Comparison of ENCODE assay signal across 19 cellular contexts in genomic region chr5:167912944-167913343, GRCh38.
DNase-seq lines count a peak whose midpoint lies in the region; TF ChIP-seq lines count a peak whose summit lies in the region.
"Had no signal": no experiment of that assay in that cellular context is flagged by ENCODE, and none has a peak within 500 bp of the region (broad histone marks: within the 10 kb centered on the region; RNA-seq: fewer than 3 reads in every experiment).

No MANE protein-coding gene starts in this region.

- H3K4ac ChIP-seq in mesendoderm (ENCODE audit: low read depth, low read length): no peak overlapping the region

- H3K79me2 ChIP-seq in fibroblast of lung (ENCODE audit: control insufficient read depth, insufficient read depth, low read length): no peaks in the 10 kb centered on the region
- no peaks in the 10 kb centered on the region for H3K79me2 ChIP-seq in mesendoderm (ENCODE audit: control insufficient read depth, insufficient read depth, low read length)

- no peak overlapping the region for H2AK5ac ChIP-seq in mesendoderm (ENCODE audit: low read length)

- H3K18ac ChIP-seq in mesendoderm (ENCODE audit: low read length): no peak overlapping the region

- no CpG with 5 or more reads among the region's 3 CpGs for WGBS in mesendoderm (ENCODE audit: extremely low coverage, insufficient coverage, low lambda C conversion rate)

- H3K27me3 ChIP-seq in fibroblast of lung (ENCODE audit: control insufficient read depth, insufficient read depth, low read length): no peaks in the 10 kb centered on the region
- no peaks in the 10 kb centered on the region for H3K27me3 ChIP-seq in mesendoderm (ENCODE audit: insufficient read depth, low read length, poor library complexity)

- H2AFZ ChIP-seq in fibroblast of lung (ENCODE audit: low read length): no peak overlapping the region
- H2AFZ ChIP-seq: PC-9 had no signal

- H3K36me3 ChIP-seq in fibroblast of lung (ENCODE audit: control insufficient read depth, insufficient read depth, low read length): no peaks in the 10 kb centered on the region
- H3K36me3 ChIP-seq in mesendoderm (ENCODE audit: control insufficient read depth, insufficient read depth, low read length): no peaks in the 10 kb centered on the region

- no peak overlapping the region for H2BK5ac ChIP-seq in mesendoderm (ENCODE audit: low read length)

- TF ChIP-seq CTCF in fibroblast of lung (conservative IDR thresholded peaks at IDR 0.05 in 1 of 2, IDR thresholded peaks at IDR 0.05 in 1 of 2; ENCODE audit: low read depth in 1 of 2, low read length in 2 of 2): no peak

- H3K4me1 ChIP-seq in fibroblast of lung (ENCODE audit: control insufficient read depth, extremely low read depth, insufficient read depth, low read length): no peaks in the 10 kb centered on the region
- H3K4me1 ChIP-seq in mesendoderm (ENCODE audit: control insufficient read depth, low read depth, low read length): peaks cover 3% of the 10 kb centered on the region
- H3K4me1 ChIP-seq: A549 had no signal

- H3K9ac ChIP-seq in fibroblast of lung (ENCODE audit: insufficient read depth, low read length): no peak overlapping the region
- no peak overlapping the region for H3K9ac ChIP-seq in mesendoderm (ENCODE audit: low read length)

- H2BK15ac ChIP-seq in mesendoderm (replicated peaks; ENCODE audit: low read depth): no peak overlapping the region

- H4K20me1 ChIP-seq in fibroblast of lung (ENCODE audit: control insufficient read depth, extremely low read depth, insufficient read depth, low read length): no peaks in the 10 kb centered on the region

- no peak overlapping the region for H4K5ac ChIP-seq in mesendoderm (ENCODE audit: low read length)

- no peak overlapping the region for H4K8ac ChIP-seq in mesendoderm (ENCODE audit: low read depth, low read length)

- H3K4me3 ChIP-seq in fibroblast of lung (replicated peaks in 1 of 4; ENCODE audit: control extremely low read depth in 1 of 4, insufficient read depth in 1 of 4, low read depth in 3 of 4, low read length in 4 of 4): no peak overlapping the region
- H3K4me3 ChIP-seq in mesendoderm (ENCODE audit: low read length): no peak overlapping the region
- H3K4me3 ChIP-seq: A549, PC-9 had no signal

- peak; percentile 64 for DNase-seq in EL
- DNase-seq in NCI-H226: peak; percentile 98
- peak; percentile 10 to 59 for DNase-seq in fibroblast of lung (ENCODE audit: low read depth in 2 of 2)
- peak; percentile 90 for DNase-seq in mesendoderm
- DNase-seq in NCI-H1694 treated with DMSO at 0.1 percent for 48 hours (lab: John Stamatoyannopoulos, UW): no peak
- no peak for DNase-seq in NCI-H2107 (lab: John Stamatoyannopoulos, UW)
- DNase-seq in KG1 (lab: John Stamatoyannopoulos, UW): no peak
- no peak for DNase-seq in DMS53 (lab: John Stamatoyannopoulos, UW)
- DNase-seq: COR-L47; DMS79; MV-4-11; NCI-H1436; NCI-H2081; NCI-H526; NK-92 treated with Interleukin-12 subunit alpha and Interleukin-12 subunit beta, amount 100 ng/mL, for 24 hours; Right ventricle myocardium superior had no signal

- H3K27ac ChIP-seq in fibroblast of lung (ENCODE audit: insufficient read depth, low read length) (no peak overlapping the region), mesendoderm (ENCODE audit: low read depth, low read length) (no peak overlapping the region)
- H3K27ac ChIP-seq: A549, C4-2B, PC-9 had no signal

- H3K4me2 ChIP-seq in fibroblast of lung (ENCODE audit: extremely low read depth, insufficient read depth, low read length): no peak overlapping the region
- H3K4me2 ChIP-seq in mesendoderm (ENCODE audit: low read length): no peak overlapping the region
- H3K4me2 ChIP-seq: A549, PC-9 had no signal

- no peak overlapping the region for H2BK120ac ChIP-seq in mesendoderm (ENCODE audit: low read depth, low read length)

- no peaks in the 10 kb centered on the region for H3K79me1 ChIP-seq in mesendoderm (ENCODE audit: low read length)

- no peak overlapping the region for H3K56ac ChIP-seq in mesendoderm (ENCODE audit: low read length)

- H3K23ac ChIP-seq in mesendoderm (ENCODE audit: low read length): no peak overlapping the region

- H3K9me3 ChIP-seq in fibroblast of lung (ENCODE audit: control insufficient read depth, insufficient read depth, low read depth, low read length): no peaks in the 10 kb centered on the region
- H3K9me3 ChIP-seq: A549 had no signal

Comparison
In these comparisons a context has a peak if more than half of its experiments do, and no peak if none do; other contexts are left out.
1. DNase-seq: peak in EL (single experiment), NCI-H226 (single experiment), fibroblast of lung (2 of 2) and mesendoderm (single experiment); none in NCI-H1694 treated with DMSO at 0.1 percent for 48 hours (single experiment), NCI-H2107 (single experiment), KG1 (single experiment) and DMS53 (single experiment).